ENCODE assay signal across 8 cellular contexts in the genomic region with DNA sequence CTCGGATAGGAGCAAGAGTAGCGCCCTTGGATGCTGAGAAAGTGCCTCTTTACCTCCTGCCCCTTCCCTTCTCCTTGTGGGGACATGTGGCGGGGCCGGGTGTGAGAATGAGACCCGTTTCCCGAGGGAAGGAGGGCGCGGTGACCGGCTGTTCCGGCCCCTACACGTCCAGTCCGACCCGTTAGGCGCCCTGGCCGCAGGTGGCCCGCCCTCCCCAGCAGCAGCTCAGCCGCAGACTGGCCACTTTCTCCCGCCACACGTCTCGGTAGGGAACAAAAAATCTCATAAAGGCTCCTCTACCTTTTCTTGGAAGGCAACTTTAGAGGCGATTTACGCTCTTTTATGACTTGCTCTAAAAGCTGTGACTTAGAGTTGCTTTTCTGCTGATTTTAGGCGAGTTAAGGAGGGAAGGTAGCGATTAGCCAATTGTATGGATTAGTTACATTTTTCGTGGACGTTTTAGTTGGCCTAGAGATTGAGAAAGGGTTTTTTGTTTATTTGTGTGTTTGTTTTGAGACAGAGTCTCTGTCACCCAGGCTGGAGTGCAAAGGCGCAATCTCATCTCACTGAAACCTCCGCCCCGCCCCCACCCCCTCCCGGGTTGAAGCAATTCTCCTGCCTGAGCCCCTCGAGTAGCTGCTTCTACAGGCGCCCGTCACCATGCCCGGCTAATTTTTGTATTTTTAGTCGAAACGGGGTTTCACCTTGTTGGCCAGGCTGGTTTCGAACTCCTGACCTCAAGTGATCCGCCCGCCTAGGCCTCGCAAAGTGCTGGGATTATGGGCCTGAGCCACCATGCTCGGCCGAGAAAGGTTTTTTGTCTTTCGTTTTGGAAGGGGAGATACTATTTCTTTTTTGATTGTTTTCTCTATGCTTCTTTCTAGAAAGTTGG. TPM values are rescaled to one million over a fixed set of nuclear protein-coding genes. Genes with fewer than 3 reads are reported as not detected.
DNase-seq lines count a peak whose midpoint lies in the region; ATAC-seq lines count a peak whose summit lies in the region.

No MANE protein-coding gene starts in this region.

- no peaks in the 10 kb centered on the region for H3K79me2 ChIP-seq in mesendoderm (ENCODE audit: control insufficient read depth, insufficient read depth, low read length)

- peak overlapping the region; percentile 35 for H3K23ac ChIP-seq in mesendoderm (ENCODE audit: low read length)

- peak overlapping the region; percentile 92 for H3K4me2 ChIP-seq in mesendoderm (ENCODE audit: low read length)

- DNase-seq in 8988T (peak; percentile 33), mesendoderm (peak; percentile 57), NCI-H2029 (lab: John Stamatoyannopoulos, UW) (no peak), NCI-H2081 (lab: John Stamatoyannopoulos, UW) (no peak)
- DNase-seq in central memory CD8-positive, alpha-beta T cell (ENCODE audit: low spot score in 2 of 2): no peak

- no peak overlapping the region for H2BK15ac ChIP-seq in mesendoderm (replicated peaks; ENCODE audit: low read depth)

- H3K27me3 ChIP-seq in mesendoderm (ENCODE audit: insufficient read depth, low read length, poor library complexity): no peaks in the 10 kb centered on the region

- H3K9me3 Mint-ChIP-seq in central memory CD8-positive, alpha-beta T cell: no peaks in the 10 kb centered on the region

- H3K18ac ChIP-seq in mesendoderm (ENCODE audit: low read length): no peak overlapping the region

- H3K9ac ChIP-seq in mesendoderm (ENCODE audit: low read length): peak overlapping the region; percentile 2

- H2BK5ac ChIP-seq in mesendoderm (ENCODE audit: low read length): no peak overlapping the region

- peak overlapping the region; percentile 52 for H3K56ac ChIP-seq in mesendoderm (ENCODE audit: low read length)

- H3K4me1 Mint-ChIP-seq in central memory CD8-positive, alpha-beta T cell: no peaks in the 10 kb centered on the region

- no peak overlapping the region for H3K27ac ChIP-seq in mesendoderm (ENCODE audit: low read depth, low read length)

- H3K4me1 ChIP-seq in mesendoderm (ENCODE audit: control insufficient read depth, low read depth, low read length): no peaks in the 10 kb centered on the region

- no peak overlapping the region for H2BK120ac ChIP-seq in mesendoderm (ENCODE audit: low read depth, low read length)

- no peaks in the 10 kb centered on the region for H3K79me1 ChIP-seq in mesendoderm (ENCODE audit: low read length)

- no peak overlapping the region for H3K27ac Mint-ChIP-seq in central memory CD8-positive, alpha-beta T cell (ENCODE audit: low read depth)

- peak overlapping the region; percentile 51 for H3K4me3 ChIP-seq in mesendoderm (ENCODE audit: low read length)

- H3K36me3 ChIP-seq in mesendoderm (ENCODE audit: control insufficient read depth, insufficient read depth, low read length): no peaks in the 10 kb centered on the region

- WGBS in mesendoderm (ENCODE audit: extremely low coverage, insufficient coverage, low lambda C conversion rate): no CpG with 5 or more reads among the region's 43 CpGs

- ATAC-seq in HG02623 (IDR thresholded peaks at IDR 0.05; ENCODE audit: unreplicated experiment) (peak; percentile 3), GM19328 (IDR thresholded peaks at IDR 0.05; ENCODE audit: unreplicated experiment) (no peak), GM19023 (IDR thresholded peaks at IDR 0.05; ENCODE audit: unreplicated experiment) (no peak)
- no peak for ATAC-seq in central memory CD8-positive, alpha-beta T cell (replicated peaks; ENCODE audit: extremely low read depth, poor library complexity, severe bottlenecking)

- H3K27me3 Mint-ChIP-seq in central memory CD8-positive, alpha-beta T cell: peaks cover 31% of the 10 kb centered on the region

- peak overlapping the region; percentile 62 for H3K4me3 Mint-ChIP-seq in central memory CD8-positive, alpha-beta T cell

- no peaks in the 10 kb centered on the region for H3K36me3 Mint-ChIP-seq in central memory CD8-positive, alpha-beta T cell (ENCODE audit: insufficient read depth)

- peak overlapping the region; percentile 82 for H3K4ac ChIP-seq in mesendoderm (ENCODE audit: low read depth, low read length)

- no peak overlapping the region for H2AK5ac ChIP-seq in mesendoderm (ENCODE audit: low read length)

- H4K8ac ChIP-seq in mesendoderm (ENCODE audit: low read depth, low read length): no peak overlapping the region

- H4K5ac ChIP-seq in mesendoderm (ENCODE audit: low read length): no peak overlapping the region

RNA-seq across cellular contexts. Expression of a gene that starts 8.3 kb away (rescaled TPM):
- 0.07 TPM for polyA plus RNA-seq in mesendoderm (2013, experiment 1 of 2)
- 0.06 TPM for polyA plus RNA-seq in mesendoderm (2013, experiment 2 of 2)

Comparison
In these comparisons a context has a peak if more than half of its experiments do, and no peak if none do; other contexts are left out.
1. DNase-seq: peak in 8988T (single experiment) and mesendoderm (single experiment); none in central memory CD8-positive, alpha-beta T cell (0 of 2), NCI-H2029 (single experiment) and NCI-H2081 (0 of 2).